In the genomic region with DNA sequence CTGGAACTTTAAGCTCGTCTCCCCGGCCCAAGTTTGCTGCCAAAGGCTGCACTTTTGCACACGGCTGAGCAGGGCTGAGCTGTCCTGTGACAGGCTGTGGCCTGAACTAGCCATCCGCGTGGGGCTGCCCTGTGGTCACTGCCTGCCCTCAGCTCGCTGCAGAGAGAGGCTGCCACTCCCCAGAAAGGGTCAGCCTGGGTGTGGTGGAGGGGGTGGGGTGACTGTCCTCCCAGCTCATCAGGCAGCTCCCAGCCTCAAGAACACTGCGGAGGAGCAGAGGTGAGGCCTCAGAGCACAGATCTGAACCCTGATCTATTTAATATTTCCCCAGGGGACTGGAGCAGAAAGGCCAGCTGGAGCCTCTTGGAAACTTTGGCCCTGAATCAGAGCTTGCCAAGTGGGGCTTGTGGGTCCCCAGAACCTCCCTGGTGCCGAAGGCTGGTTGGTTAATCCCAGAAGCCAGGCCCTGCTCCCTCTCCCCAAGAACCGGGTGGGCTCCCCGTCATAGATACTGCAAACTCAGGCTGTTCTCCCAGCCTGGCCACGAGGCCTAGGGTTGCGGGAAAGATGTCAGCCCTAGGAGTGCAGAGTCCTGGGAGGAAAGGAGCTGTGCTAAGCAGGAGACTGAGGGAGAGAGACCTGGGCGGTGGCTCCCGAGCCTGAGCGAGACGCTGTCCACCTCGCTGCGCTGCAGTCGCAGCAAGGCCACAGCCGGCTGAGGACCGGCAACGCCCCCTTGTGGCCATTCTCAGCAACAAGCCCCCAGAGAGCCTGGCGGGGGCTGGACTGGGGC, we compare ENCODE assay signal across 1 cellular context.
TF ChIP-seq lines count a peak whose summit lies in the region.

No MANE protein-coding gene starts in this region.

TF ChIP-seq in K562, 482 proteins besides CTCF, POLR2A, EP300 and RAD21 (continued from another document and continues in another):
- TF ChIP-seq, protein P1, sequence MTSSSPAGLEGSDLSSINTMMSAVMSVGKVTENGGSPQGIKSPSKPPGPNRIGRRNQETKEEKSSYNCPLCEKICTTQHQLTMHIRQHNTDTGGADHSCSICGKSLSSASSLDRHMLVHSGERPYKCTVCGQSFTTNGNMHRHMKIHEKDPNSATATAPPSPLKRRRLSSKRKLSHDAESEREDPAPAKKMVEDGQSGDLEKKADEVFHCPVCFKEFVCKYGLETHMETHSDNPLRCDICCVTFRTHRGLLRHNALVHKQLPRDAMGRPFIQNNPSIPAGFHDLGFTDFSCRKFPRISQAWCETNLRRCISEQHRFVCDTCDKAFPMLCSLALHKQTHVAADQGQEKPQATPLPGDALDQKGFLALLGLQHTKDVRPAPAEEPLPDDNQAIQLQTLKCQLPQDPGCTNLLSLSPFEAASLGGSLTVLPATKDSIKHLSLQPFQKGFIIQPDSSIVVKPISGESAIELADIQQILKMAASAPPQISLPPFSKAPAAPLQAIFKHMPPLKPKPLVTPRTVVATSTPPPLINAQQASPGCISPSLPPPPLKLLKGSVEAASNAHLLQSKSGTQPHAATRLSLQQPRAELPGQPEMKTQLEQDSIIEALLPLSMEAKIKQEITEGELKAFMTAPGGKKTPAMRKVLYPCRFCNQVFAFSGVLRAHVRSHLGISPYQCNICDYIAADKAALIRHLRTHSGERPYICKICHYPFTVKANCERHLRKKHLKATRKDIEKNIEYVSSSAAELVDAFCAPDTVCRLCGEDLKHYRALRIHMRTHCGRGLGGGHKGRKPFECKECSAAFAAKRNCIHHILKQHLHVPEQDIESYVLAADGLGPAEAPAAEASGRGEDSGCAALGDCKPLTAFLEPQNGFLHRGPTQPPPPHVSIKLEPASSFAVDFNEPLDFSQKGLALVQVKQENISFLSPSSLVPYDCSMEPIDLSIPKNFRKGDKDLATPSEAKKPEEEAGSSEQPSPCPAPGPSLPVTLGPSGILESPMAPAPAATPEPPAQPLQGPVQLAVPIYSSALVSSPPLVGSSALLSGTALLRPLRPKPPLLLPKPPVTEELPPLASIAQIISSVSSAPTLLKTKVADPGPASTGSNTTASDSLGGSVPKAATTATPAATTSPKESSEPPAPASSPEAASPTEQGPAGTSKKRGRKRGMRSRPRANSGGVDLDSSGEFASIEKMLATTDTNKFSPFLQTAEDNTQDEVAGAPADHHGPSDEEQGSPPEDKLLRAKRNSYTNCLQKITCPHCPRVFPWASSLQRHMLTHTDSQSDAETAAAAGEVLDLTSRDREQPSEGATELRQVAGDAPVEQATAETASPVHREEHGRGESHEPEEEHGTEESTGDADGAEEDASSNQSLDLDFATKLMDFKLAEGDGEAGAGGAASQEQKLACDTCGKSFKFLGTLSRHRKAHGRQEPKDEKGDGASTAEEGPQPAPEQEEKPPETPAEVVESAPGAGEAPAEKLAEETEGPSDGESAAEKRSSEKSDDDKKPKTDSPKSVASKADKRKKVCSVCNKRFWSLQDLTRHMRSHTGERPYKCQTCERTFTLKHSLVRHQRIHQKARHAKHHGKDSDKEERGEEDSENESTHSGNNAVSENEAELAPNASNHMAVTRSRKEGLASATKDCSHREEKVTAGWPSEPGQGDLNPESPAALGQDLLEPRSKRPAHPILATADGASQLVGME (CRISPR knock-in tag; IDR thresholded peaks at IDR 0.05) = peak; percentile 74; the same call in 1 of the 2 replicates
- TF ChIP-seq RCOR1 (IDR thresholded peaks at IDR 0.05; ENCODE audit: borderline replicate concordance in 1 of 2, low read depth in 2 of 2, low read length in 2 of 2) (peak in 1 of 2 experiments; percentile 82; a peak in 2 of 4 replicates), SMAD4 (CRISPR knock-in tag; conservative IDR thresholded peaks at IDR 0.05) (peak; percentile 72), NR2F6 (CRISPR knock-in tag; IDR thresholded peaks at IDR 0.05) (0 out of 2 replicates have a peak, but pooled peaks have one; percentile 58), TCF3 (CRISPR knock-in tag; IDR thresholded peaks at IDR 0.05) (peak; percentile 52; the same call in 1 of the 2 replicates), JUN (IDR thresholded peaks at IDR 0.05; ENCODE audit: borderline replicate concordance, low read depth, low read length) (peak; percentile 13; the same call in 1 of the 2 replicates), JUN (CRISPR knock-in tag; IDR thresholded peaks at IDR 0.05; ENCODE audit: borderline replicate concordance) (0 out of 2 replicates have a peak, but pooled peaks have one; percentile 59), NONO (IDR thresholded peaks at IDR 0.05; ENCODE audit: low read depth in 2 of 2, low read length in 1 of 2) (0 out of 4 replicates have a peak, but pooled peaks of 1 of the 2 experiments have one; percentile 28), ETV1 (tag; conservative IDR thresholded peaks at IDR 0.05; ENCODE audit: low read depth) (0 out of 2 replicates have a peak, but pooled peaks have one; percentile 29), PRMT5 (CRISPR knock-in tag; IDR thresholded peaks at IDR 0.05) (no peak), PPARD (CRISPR knock-in tag; IDR thresholded peaks at IDR 0.05) (no peak), TEAD1 (CRISPR knock-in tag; IDR thresholded peaks at IDR 0.05) (0 out of 4 replicates have a peak, but pooled peaks have one; percentile 4 to 57), HDAC1 (IDR thresholded peaks at IDR 0.05) (no peak), ELF2 (CRISPR knock-in tag; IDR thresholded peaks at IDR 0.05) (peak; percentile 29; the same call in 1 of the 2 replicates)
- TF ChIP-seq, protein P2, sequence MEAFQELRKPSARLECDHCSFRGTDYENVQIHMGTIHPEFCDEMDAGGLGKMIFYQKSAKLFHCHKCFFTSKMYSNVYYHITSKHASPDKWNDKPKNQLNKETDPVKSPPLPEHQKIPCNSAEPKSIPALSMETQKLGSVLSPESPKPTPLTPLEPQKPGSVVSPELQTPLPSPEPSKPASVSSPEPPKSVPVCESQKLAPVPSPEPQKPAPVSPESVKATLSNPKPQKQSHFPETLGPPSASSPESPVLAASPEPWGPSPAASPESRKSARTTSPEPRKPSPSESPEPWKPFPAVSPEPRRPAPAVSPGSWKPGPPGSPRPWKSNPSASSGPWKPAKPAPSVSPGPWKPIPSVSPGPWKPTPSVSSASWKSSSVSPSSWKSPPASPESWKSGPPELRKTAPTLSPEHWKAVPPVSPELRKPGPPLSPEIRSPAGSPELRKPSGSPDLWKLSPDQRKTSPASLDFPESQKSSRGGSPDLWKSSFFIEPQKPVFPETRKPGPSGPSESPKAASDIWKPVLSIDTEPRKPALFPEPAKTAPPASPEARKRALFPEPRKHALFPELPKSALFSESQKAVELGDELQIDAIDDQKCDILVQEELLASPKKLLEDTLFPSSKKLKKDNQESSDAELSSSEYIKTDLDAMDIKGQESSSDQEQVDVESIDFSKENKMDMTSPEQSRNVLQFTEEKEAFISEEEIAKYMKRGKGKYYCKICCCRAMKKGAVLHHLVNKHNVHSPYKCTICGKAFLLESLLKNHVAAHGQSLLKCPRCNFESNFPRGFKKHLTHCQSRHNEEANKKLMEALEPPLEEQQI (IDR thresholded peaks at IDR 0.05) = no peak
- TF ChIP-seq, protein P3, sequence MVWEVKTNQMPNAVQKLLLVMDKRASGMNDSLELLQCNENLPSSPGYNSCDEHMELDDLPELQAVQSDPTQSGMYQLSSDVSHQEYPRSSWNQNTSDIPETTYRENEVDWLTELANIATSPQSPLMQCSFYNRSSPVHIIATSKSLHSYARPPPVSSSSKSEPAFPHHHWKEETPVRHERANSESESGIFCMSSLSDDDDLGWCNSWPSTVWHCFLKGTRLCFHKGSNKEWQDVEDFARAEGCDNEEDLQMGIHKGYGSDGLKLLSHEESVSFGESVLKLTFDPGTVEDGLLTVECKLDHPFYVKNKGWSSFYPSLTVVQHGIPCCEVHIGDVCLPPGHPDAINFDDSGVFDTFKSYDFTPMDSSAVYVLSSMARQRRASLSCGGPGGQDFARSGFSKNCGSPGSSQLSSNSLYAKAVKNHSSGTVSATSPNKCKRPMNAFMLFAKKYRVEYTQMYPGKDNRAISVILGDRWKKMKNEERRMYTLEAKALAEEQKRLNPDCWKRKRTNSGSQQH (CRISPR knock-in tag; IDR thresholded peaks at IDR 0.05) = peak; percentile 27; the same call in 1 of the 2 replicates
- TF ChIP-seq, protein P4, sequence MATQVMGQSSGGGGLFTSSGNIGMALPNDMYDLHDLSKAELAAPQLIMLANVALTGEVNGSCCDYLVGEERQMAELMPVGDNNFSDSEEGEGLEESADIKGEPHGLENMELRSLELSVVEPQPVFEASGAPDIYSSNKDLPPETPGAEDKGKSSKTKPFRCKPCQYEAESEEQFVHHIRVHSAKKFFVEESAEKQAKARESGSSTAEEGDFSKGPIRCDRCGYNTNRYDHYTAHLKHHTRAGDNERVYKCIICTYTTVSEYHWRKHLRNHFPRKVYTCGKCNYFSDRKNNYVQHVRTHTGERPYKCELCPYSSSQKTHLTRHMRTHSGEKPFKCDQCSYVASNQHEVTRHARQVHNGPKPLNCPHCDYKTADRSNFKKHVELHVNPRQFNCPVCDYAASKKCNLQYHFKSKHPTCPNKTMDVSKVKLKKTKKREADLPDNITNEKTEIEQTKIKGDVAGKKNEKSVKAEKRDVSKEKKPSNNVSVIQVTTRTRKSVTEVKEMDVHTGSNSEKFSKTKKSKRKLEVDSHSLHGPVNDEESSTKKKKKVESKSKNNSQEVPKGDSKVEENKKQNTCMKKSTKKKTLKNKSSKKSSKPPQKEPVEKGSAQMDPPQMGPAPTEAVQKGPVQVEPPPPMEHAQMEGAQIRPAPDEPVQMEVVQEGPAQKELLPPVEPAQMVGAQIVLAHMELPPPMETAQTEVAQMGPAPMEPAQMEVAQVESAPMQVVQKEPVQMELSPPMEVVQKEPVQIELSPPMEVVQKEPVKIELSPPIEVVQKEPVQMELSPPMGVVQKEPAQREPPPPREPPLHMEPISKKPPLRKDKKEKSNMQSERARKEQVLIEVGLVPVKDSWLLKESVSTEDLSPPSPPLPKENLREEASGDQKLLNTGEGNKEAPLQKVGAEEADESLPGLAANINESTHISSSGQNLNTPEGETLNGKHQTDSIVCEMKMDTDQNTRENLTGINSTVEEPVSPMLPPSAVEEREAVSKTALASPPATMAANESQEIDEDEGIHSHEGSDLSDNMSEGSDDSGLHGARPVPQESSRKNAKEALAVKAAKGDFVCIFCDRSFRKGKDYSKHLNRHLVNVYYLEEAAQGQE (CRISPR knock-in tag; IDR thresholded peaks at IDR 0.05; ENCODE audit: low read depth) = peak; percentile 69; the same call in 1 of the 2 replicates
- TF ChIP-seq, protein P5, sequence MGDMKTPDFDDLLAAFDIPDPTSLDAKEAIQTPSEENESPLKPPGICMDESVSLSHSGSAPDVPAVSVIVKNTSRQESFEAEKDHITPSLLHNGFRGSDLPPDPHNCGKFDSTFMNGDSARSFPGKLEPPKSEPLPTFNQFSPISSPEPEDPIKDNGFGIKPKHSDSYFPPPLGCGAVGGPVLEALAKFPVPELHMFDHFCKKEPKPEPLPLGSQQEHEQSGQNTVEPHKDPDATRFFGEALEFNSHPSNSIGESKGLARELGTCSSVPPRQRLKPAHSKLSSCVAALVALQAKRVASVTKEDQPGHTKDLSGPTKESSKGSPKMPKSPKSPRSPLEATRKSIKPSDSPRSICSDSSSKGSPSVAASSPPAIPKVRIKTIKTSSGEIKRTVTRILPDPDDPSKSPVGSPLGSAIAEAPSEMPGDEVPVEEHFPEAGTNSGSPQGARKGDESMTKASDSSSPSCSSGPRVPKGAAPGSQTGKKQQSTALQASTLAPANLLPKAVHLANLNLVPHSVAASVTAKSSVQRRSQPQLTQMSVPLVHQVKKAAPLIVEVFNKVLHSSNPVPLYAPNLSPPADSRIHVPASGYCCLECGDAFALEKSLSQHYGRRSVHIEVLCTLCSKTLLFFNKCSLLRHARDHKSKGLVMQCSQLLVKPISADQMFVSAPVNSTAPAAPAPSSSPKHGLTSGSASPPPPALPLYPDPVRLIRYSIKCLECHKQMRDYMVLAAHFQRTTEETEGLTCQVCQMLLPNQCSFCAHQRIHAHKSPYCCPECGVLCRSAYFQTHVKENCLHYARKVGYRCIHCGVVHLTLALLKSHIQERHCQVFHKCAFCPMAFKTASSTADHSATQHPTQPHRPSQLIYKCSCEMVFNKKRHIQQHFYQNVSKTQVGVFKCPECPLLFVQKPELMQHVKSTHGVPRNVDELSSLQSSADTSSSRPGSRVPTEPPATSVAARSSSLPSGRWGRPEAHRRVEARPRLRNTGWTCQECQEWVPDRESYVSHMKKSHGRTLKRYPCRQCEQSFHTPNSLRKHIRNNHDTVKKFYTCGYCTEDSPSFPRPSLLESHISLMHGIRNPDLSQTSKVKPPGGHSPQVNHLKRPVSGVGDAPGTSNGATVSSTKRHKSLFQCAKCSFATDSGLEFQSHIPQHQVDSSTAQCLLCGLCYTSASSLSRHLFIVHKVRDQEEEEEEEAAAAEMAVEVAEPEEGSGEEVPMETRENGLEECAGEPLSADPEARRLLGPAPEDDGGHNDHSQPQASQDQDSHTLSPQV (IDR thresholded peaks at IDR 0.05) = peak; percentile 32; the same call in 1 of the 2 replicates
- TF ChIP-seq, protein P6, sequence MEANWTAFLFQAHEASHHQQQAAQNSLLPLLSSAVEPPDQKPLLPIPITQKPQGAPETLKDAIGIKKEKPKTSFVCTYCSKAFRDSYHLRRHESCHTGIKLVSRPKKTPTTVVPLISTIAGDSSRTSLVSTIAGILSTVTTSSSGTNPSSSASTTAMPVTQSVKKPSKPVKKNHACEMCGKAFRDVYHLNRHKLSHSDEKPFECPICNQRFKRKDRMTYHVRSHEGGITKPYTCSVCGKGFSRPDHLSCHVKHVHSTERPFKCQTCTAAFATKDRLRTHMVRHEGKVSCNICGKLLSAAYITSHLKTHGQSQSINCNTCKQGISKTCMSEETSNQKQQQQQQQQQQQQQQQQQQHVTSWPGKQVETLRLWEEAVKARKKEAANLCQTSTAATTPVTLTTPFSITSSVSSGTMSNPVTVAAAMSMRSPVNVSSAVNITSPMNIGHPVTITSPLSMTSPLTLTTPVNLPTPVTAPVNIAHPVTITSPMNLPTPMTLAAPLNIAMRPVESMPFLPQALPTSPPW (CRISPR knock-in tag; IDR thresholded peaks at IDR 0.05) = peak; percentile 72
- TF ChIP-seq, protein P7, sequence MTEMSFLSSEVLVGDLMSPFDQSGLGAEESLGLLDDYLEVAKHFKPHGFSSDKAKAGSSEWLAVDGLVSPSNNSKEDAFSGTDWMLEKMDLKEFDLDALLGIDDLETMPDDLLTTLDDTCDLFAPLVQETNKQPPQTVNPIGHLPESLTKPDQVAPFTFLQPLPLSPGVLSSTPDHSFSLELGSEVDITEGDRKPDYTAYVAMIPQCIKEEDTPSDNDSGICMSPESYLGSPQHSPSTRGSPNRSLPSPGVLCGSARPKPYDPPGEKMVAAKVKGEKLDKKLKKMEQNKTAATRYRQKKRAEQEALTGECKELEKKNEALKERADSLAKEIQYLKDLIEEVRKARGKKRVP (CRISPR knock-in tag; IDR thresholded peaks at IDR 0.05) = no peak
